ENCODE assay signal across 31 cellular contexts in genomic region chr9:78044886-78045285, GRCh38.
"Had no signal": no experiment of that assay in that cellular context is flagged by ENCODE, and none has a peak within 500 bp of the region (broad histone marks: within the 10 kb centered on the region; RNA-seq: fewer than 3 reads in every experiment).

No MANE protein-coding gene starts in this region.

- H3K27ac ChIP-seq: brain microvascular endothelial cell, coronary artery, dorsolateral prefrontal cortex, WERI-Rb-1 had no signal

- H3K4me1 Mint-ChIP-seq: activated CD4-positive, alpha-beta T cell treated with anti-CD3 and anti-CD28 coated beads for 36 hours; activated CD8-positive, alpha-beta memory T cell treated with anti-CD3 and anti-CD28 coated beads, Interleukin-2, amount 10 ng/mL, durations not matched to agents 7 days and 5 days; central memory CD8-positive, alpha-beta T cell; endodermal cell had no signal

- H3K36me3 ChIP-seq: brain microvascular endothelial cell, WERI-Rb-1 had no signal

- H3K27ac Mint-ChIP-seq: activated CD4-positive, alpha-beta memory T cell treated with anti-CD3 and anti-CD28 coated beads for 36 hours; activated CD4-positive, alpha-beta T cell treated with anti-CD3 and anti-CD28 coated beads for 36 hours; activated CD4-positive, alpha-beta T cell treated with anti-CD3 and anti-CD28 coated beads, Interleukin-2, amount 10 ng/mL, durations not matched to agents 24 days and 14 days; activated CD8-positive, alpha-beta memory T cell treated with anti-CD3 and anti-CD28 coated beads, Interleukin-2, amount 10 ng/mL, durations not matched to agents 7 days and 5 days; activated CD8-positive, alpha-beta T cell treated with anti-CD3 and anti-CD28 coated beads, Interleukin-2, amount 10 ng/mL, durations not matched to agents 7 days and 5 days; activated naive CD4-positive, alpha-beta T cell treated with anti-CD3 and anti-CD28 coated beads for 36 hours; activated naive CD8-positive, alpha-beta T cell; activated T-helper 1 cell treated with anti-CD3 and anti-CD28 coated beads, Interleukin-12 subunit alpha, Interleukin-12 subunit beta, Interleukin-2, Interleukin-4 antibody, amounts not matched to agents 30 ng/mL and 10 ng/mL and 1 ng/mL, durations not matched to agents 14 hours and 24 hours and 36 hours; activated T-helper 2 cell treated with anti-CD3 and anti-CD28 coated beads, Interferon-gamma antibody, Interleukin-2, Interleukin-4, amounts not matched to agents 10 μg/mL and 5 μg/mL and 100 μg/mL, durations not matched to agents 14 hours and 24 hours and 36 hours; dendritic cell treated with granulocyte-macrophage colony-stimulating factor and Interleukin-4, amounts not matched to agents 40 ng/mL and 50 ng/mL, for 4 days; endodermal cell; T-helper 2 cell treated with Interferon-gamma antibody and Interleukin-4, amounts not matched to agents 5 μg/mL and 100 μg/mL, for 36 hours had no signal

- DNase-seq: activated CD4-positive, alpha-beta memory T cell treated with anti-CD3 and anti-CD28 coated beads for 36 hours; activated CD4-positive, alpha-beta T cell treated with anti-CD3 and anti-CD28 coated beads for 36 hours; activated CD4-positive, alpha-beta T cell treated with anti-CD3 and anti-CD28 coated beads, Interleukin-2, amount 10 ng/mL, durations not matched to agents 24 days and 14 days; activated CD4-positive, CD25-positive, alpha-beta regulatory T cell; activated CD4-positive, CD25-positive, alpha-beta regulatory T cell treated with anti-CD3 and anti-CD28 coated beads, Interleukin-2, amount 50 U/mL, for 72 hours; activated CD8-positive, alpha-beta memory T cell treated with anti-CD3 and anti-CD28 coated beads, Interleukin-2, amount 10 ng/mL, durations not matched to agents 7 days and 5 days; activated CD8-positive, alpha-beta memory T cell treated with anti-CD3 and anti-CD28 coated beads, Interleukin-2, amount 50 U/mL, for 4 hours; activated CD8-positive, alpha-beta T cell treated with anti-CD3 and anti-CD28 coated beads, Interleukin-2, amount 10 ng/mL, durations not matched to agents 7 days and 5 days; activated effector memory CD4-positive, alpha-beta T cell treated with anti-CD3 and anti-CD28 coated beads, Interleukin-2, amount 50 U/mL, for 16 hours; activated naive CD4-positive, alpha-beta T cell treated with anti-CD3 and anti-CD28 coated beads for 36 hours; activated T-cell treated with anti-CD3 and anti-CD28 coated beads, Interleukin-2, amount 50 U/mL, for 1 hour; activated T-cell treated with anti-CD3 and anti-CD28 coated beads, Interleukin-2, amount 50 U/mL, for 48 hours; amniotic stem cell; anterior cingulate cortex; brain microvascular endothelial cell; dorsolateral prefrontal cortex; effector memory CD4-positive, alpha-beta T cell; endodermal cell; foreskin fibroblast; head of caudate nucleus; hippocampal formation; T1000; WERI-Rb-1 had no signal

- H3K9me3 Mint-ChIP-seq: activated CD4-positive, alpha-beta memory T cell treated with anti-CD3 and anti-CD28 coated beads for 36 hours; activated CD4-positive, alpha-beta T cell treated with anti-CD3 and anti-CD28 coated beads, Interleukin-2, amount 10 ng/mL, durations not matched to agents 24 days and 14 days; activated naive CD4-positive, alpha-beta T cell treated with anti-CD3 and anti-CD28 coated beads for 36 hours; activated T-helper 1 cell treated with anti-CD3 and anti-CD28 coated beads, Interleukin-12 subunit alpha, Interleukin-12 subunit beta, Interleukin-2, Interleukin-4 antibody, amounts not matched to agents 30 ng/mL and 10 ng/mL and 1 ng/mL, durations not matched to agents 14 hours and 24 hours and 36 hours; activated T-helper 2 cell treated with anti-CD3 and anti-CD28 coated beads, Interferon-gamma antibody, Interleukin-2, Interleukin-4, amounts not matched to agents 10 μg/mL and 5 μg/mL and 100 μg/mL, durations not matched to agents 14 hours and 24 hours and 36 hours; central memory CD8-positive, alpha-beta T cell; dendritic cell treated with granulocyte-macrophage colony-stimulating factor and Interleukin-4, amounts not matched to agents 40 ng/mL and 50 ng/mL, for 4 days; endodermal cell; T-helper 2 cell treated with Interferon-gamma antibody and Interleukin-4, amounts not matched to agents 5 μg/mL and 100 μg/mL, for 36 hours had no signal

- H3K36me3 Mint-ChIP-seq: activated CD4-positive, alpha-beta memory T cell treated with anti-CD3 and anti-CD28 coated beads for 36 hours; activated CD8-positive, alpha-beta memory T cell treated with anti-CD3 and anti-CD28 coated beads, Interleukin-2, amount 10 ng/mL, durations not matched to agents 7 days and 5 days; activated naive CD8-positive, alpha-beta T cell had no signal

- H3K27me3 ChIP-seq: brain microvascular endothelial cell, dorsolateral prefrontal cortex had no signal

- H3K4me3 Mint-ChIP-seq: activated CD4-positive, alpha-beta memory T cell treated with anti-CD3 and anti-CD28 coated beads for 36 hours; activated CD4-positive, alpha-beta T cell treated with anti-CD3 and anti-CD28 coated beads for 36 hours; activated CD4-positive, alpha-beta T cell treated with anti-CD3 and anti-CD28 coated beads, Interleukin-2, amount 10 ng/mL, durations not matched to agents 24 days and 14 days; activated CD8-positive, alpha-beta memory T cell treated with anti-CD3 and anti-CD28 coated beads, Interleukin-2, amount 10 ng/mL, durations not matched to agents 7 days and 5 days; activated CD8-positive, alpha-beta T cell treated with anti-CD3 and anti-CD28 coated beads, Interleukin-2, amount 10 ng/mL, durations not matched to agents 7 days and 5 days; activated naive CD4-positive, alpha-beta T cell treated with anti-CD3 and anti-CD28 coated beads for 36 hours; activated naive CD8-positive, alpha-beta T cell; activated T-helper 1 cell treated with anti-CD3 and anti-CD28 coated beads, Interleukin-12 subunit alpha, Interleukin-12 subunit beta, Interleukin-2, Interleukin-4 antibody, amounts not matched to agents 30 ng/mL and 10 ng/mL and 1 ng/mL, durations not matched to agents 14 hours and 24 hours and 36 hours; central memory CD8-positive, alpha-beta T cell; dendritic cell treated with granulocyte-macrophage colony-stimulating factor and Interleukin-4, amounts not matched to agents 40 ng/mL and 50 ng/mL, for 4 days; endodermal cell; T-helper 2 cell treated with Interferon-gamma antibody and Interleukin-4, amounts not matched to agents 5 μg/mL and 100 μg/mL, for 36 hours had no signal

- H3K4me3 ChIP-seq: coronary artery, dorsolateral prefrontal cortex had no signal

- ATAC-seq: activated CD4-positive, alpha-beta T cell treated with anti-CD3 and anti-CD28 coated beads for 36 hours; activated CD8-positive, alpha-beta memory T cell treated with anti-CD3 and anti-CD28 coated beads, Interleukin-2, amount 10 ng/mL, durations not matched to agents 7 days and 5 days; activated CD8-positive, alpha-beta T cell treated with anti-CD3 and anti-CD28 coated beads, Interleukin-2, amount 10 ng/mL, durations not matched to agents 7 days and 5 days; esophagus mucosa had no signal

- H3K27me3 Mint-ChIP-seq: activated CD4-positive, alpha-beta T cell treated with anti-CD3 and anti-CD28 coated beads for 36 hours; activated naive CD8-positive, alpha-beta T cell; dendritic cell treated with granulocyte-macrophage colony-stimulating factor and Interleukin-4, amounts not matched to agents 40 ng/mL and 50 ng/mL, for 4 days had no signal
